In genomic region chr6:148251286-148251685, GRCh38 we compare ENCODE assay signal across 8 cellular contexts.
DNase-seq lines count a peak whose midpoint lies in the region; ATAC-seq, FAIRE-seq and TF ChIP-seq lines count a peak whose summit lies in the region.

No MANE protein-coding gene starts in this region.

- no peaks in the 10 kb centered on the region for H4K20me1 ChIP-seq in K562 (replicated peaks; ENCODE audit: control insufficient read depth, insufficient read depth, low read length)

- no peak for TF ChIP-seq POLR2A in K562 (conservative IDR thresholded peaks at IDR 0.05)

- TF ChIP-seq CTCF in GM06990 (IDR thresholded peaks at IDR 0.05; ENCODE audit: insufficient read depth, low read length, poor library complexity, severe bottlenecking) (peak; percentile 14), K562 (IDR thresholded peaks at IDR 0.05 in 2 of 3, conservative IDR thresholded peaks at IDR 0.05 in 1 of 3; ENCODE audit: insufficient read depth in 2 of 3, low read depth in 1 of 3, low read length in 3 of 3) (peak; percentile 15 to 57 (median 34); a peak in 4 of 6 replicates), lung (IDR thresholded peaks at IDR 0.05; ENCODE audit: control extremely low read depth, extremely low read depth) (peak; percentile 25), natural killer cell (IDR thresholded peaks at IDR 0.05) (no peak)

- H3K4me1 Mint-ChIP-seq in natural killer cell: no peaks in the 10 kb centered on the region

- H3K27me3 ChIP-seq in GM06990 (replicated peaks; ENCODE audit: control insufficient read depth, insufficient read depth, low read length) (peaks cover 1% of the 10 kb centered on the region), K562 (ENCODE audit: control insufficient read depth in 2 of 2, insufficient read depth in 2 of 2, low read length in 2 of 2) (peaks cover 4 to 11% of the 10 kb centered on the region in 2 experiments; a peak in 4 of 5 replicates), lung (ENCODE audit: control insufficient read depth, insufficient read depth) (no peaks in the 10 kb centered on the region)

- H3K4me3 ChIP-seq in GM06990 (replicated peaks; ENCODE audit: low read depth, low read length) (no peak overlapping the region), K562 (no peak overlapping the region), lung (no peak overlapping the region)

- H3K27ac Mint-ChIP-seq in natural killer cell: no peak overlapping the region

- WGBS in K562 (ENCODE audit: insufficient coverage, low coverage, missing lambda C conversion rate): 6% methylated on average over 2 of the region's 2 CpGs
- 32 to 38% methylated on average over 2 of the region's 2 CpGs for WGBS in lung, 2 donors

- intact Hi-C loops in K562 (cut with micrococcal nuclease): loop anchor here (2.0 to 5.0 kb wide), 2 partner anchors 74 to 744 kb away; partner anchors contain the start of gene SAMD5
- intact Hi-C loops in natural killer cell (cut with micrococcal nuclease): no loop called here

- FAIRE-seq in K562 (lab: Jason Lieb, UNC): no peak

- in situ Hi-C loops in K562 (cut with MboI): no loop called here

- peak; percentile 31; the same call in 1 of the 3 replicates for ATAC-seq in K562
- no peak for ATAC-seq in lung (ENCODE audit: insufficient read depth, low FRiP score)
- no peak for ATAC-seq in GM19023 (IDR thresholded peaks at IDR 0.05; ENCODE audit: unreplicated experiment)
- no peak for ATAC-seq in natural killer cell
- ATAC-seq in GM21381 (IDR thresholded peaks at IDR 0.05; ENCODE audit: unreplicated experiment): no peak

- H3K4me3 Mint-ChIP-seq in natural killer cell: no peak overlapping the region

- H3K9me3 Mint-ChIP-seq in natural killer cell: no peaks in the 10 kb centered on the region

- H3K79me2 ChIP-seq in K562 (ENCODE audit: control insufficient read depth, insufficient read depth, low read length): no peaks in the 10 kb centered on the region

- H3K9me1 ChIP-seq in K562 (ENCODE audit: control insufficient read depth, insufficient read depth, low read length): no peaks in the 10 kb centered on the region

- H2AFZ ChIP-seq in K562 (ENCODE audit: low read depth, low read length): no peak overlapping the region

- no peak overlapping the region for H3K9ac ChIP-seq in K562 (ENCODE audit: insufficient read depth in 1 of 2, low read depth in 2 of 2, low read length in 2 of 2)

- H3K9me3 ChIP-seq in K562 (replicated peaks; ENCODE audit: control insufficient read depth, insufficient read depth, low read depth, low read length) (no peaks in the 10 kb centered on the region), lung (ENCODE audit: control insufficient read depth in 2 of 2, insufficient read depth in 1 of 2, low read length in 1 of 2) (no peaks in the 10 kb centered on the region)

- DNase-seq in GM06990 (ENCODE audit: extremely low read depth, insufficient read length) (no peak), LoVo (ENCODE audit: low spot score) (peak; percentile 26), K562 (ENCODE audit: extremely low read depth in 1 of 4, low spot score in 3 of 4) (peak in 1 of 4 experiments; percentile 29), lung (ENCODE audit: low spot score) (no peak), natural killer cell (no peak)
- DNase-seq in effector CD4-positive, alpha-beta T cell: no peak

- H3K4me2 ChIP-seq in K562 (ENCODE audit: insufficient read depth, low read length): no peak overlapping the region

- POLR2A ChIA-PET in K562 (lab: Yijun Ruan, JAX): interaction anchor here (0.6 kb wide), 1 partner anchor 11 kb away, joined by 5 read pairs; no protein-coding TSS in a partner anchor

- CTCF ChIA-PET in K562 (lab: Yijun Ruan, JAX; ENCODE audit: low intra/inter-chr PET ratio): interaction anchor here (0.6 to 0.8 kb wide), 2 partner anchors 74 to 141 kb away, joined by 5 to 6 read pairs; no protein-coding TSS in a partner anchor

- H3K4me1 ChIP-seq in K562 (replicated peaks in 1 of 2; ENCODE audit: control insufficient read depth in 2 of 2, insufficient read depth in 2 of 2, low read length in 2 of 2) (no peaks in the 10 kb centered on the region), lung (ENCODE audit: control insufficient read depth in 2 of 2, insufficient read depth in 2 of 2, low read length in 2 of 2) (no peaks in the 10 kb centered on the region)

- no TSS peak for BruUV-seq in K562 (replicated peaks; lab: Mats Ljungman, UMichigan)

- H3K36me3 ChIP-seq in GM06990 (ENCODE audit: control insufficient read depth, insufficient read depth, low read length): no peaks in the 10 kb centered on the region
- H3K36me3 ChIP-seq in K562 (ENCODE audit: control insufficient read depth, insufficient read depth, low read length): no peaks in the 10 kb centered on the region
- H3K36me3 ChIP-seq in lung (ENCODE audit: control insufficient read depth in 2 of 2, insufficient read depth in 2 of 2, low read length in 2 of 2): no peaks in the 10 kb centered on the region

- H3K27ac ChIP-seq in K562 (ENCODE audit: extremely low read depth, low read depth, low read length): no peak overlapping the region
- H3K27ac ChIP-seq in lung (ENCODE audit: low read depth in 1 of 2, low read length in 1 of 2): no peak overlapping the region

- TF ChIP-seq RAD21 in K562 (CRISPR knock-in tag; conservative IDR thresholded peaks at IDR 0.05 in 1 of 2, IDR thresholded peaks at IDR 0.05 in 1 of 2): peak; percentile 56 to 60

- TF ChIP-seq EP300 in K562 (IDR thresholded peaks at IDR 0.05; ENCODE audit: low read length): no peak

- no peaks in the 10 kb centered on the region for H3K36me3 Mint-ChIP-seq in natural killer cell

- no peaks in the 10 kb centered on the region for H3K27me3 Mint-ChIP-seq in natural killer cell (ENCODE audit: low read depth in 2 of 2)

TF ChIP-seq in K562, 482 proteins besides CTCF, POLR2A, EP300 and RAD21:
- 0 out of 2 replicates have a peak, but pooled peaks have one; percentile 5 for TF ChIP-seq DEAF1 (CRISPR knock-in tag; IDR thresholded peaks at IDR 0.05)
- TF ChIP-seq ATF3 (IDR thresholded peaks at IDR 0.05): no peak
- no peak for TF ChIP-seq ATF3 (CRISPR knock-in tag; conservative IDR thresholded peaks at IDR 0.05)
